ENCODE assay signal across 1 cellular context in the genomic region with DNA sequence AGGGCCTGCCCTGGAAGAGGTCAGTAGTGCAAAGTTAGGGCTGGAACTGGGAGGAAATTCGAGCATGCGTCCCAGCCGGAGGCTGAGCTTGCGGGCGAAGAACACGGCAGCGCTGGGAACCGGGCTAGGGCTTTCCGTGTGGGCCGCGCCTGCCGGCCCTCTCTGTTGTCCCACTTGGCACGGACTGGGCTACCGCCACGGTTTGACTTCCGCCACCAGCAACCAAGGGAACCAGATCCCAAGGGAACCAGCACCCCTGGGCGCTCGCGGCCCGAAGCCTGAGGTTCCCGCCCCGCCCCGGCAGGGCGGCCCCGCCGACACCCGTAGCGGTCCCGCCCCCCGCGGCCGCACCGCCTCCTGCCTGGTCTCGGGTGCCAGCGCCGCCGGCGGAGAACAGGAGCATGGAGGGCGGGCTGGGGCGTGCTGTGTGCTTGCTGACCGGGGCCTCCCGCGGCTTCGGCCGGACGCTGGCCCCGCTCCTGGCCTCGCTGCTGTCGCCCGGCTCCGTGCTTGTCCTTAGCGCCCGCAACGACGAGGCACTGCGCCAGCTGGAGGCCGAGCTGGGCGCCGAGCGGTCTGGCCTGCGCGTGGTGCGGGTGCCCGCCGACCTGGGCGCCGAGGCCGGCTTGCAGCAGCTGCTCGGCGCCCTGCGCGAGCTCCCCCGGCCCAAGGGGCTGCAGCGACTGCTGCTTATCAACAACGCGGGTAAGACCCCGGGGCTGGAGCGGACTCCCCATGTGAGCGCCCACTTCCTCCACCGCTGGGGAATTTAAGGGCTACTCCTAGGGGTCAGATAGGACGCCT.
TF ChIP-seq lines count a peak whose summit lies in the region.

A gene (plus strand): TSS at position 377 of the 804 bp plus-strand sequence. CDS start 25 bp downstream, at position 402.

TF ChIP-seq in A549, 52 proteins besides CTCF, POLR2A, EP300 and RAD21 (continued from another document):
- TF ChIP-seq, protein P1, sequence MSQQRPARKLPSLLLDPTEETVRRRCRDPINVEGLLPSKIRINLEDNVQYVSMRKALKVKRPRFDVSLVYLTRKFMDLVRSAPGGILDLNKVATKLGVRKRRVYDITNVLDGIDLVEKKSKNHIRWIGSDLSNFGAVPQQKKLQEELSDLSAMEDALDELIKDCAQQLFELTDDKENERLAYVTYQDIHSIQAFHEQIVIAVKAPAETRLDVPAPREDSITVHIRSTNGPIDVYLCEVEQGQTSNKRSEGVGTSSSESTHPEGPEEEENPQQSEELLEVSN (IDR thresholded peaks at IDR 0.05; ENCODE audit: borderline replicate concordance, low read depth) = peak; percentile 29; the same call in 1 of the 2 replicates
- TF ChIP-seq HOXB13 (CRISPR knock-in tag; IDR thresholded peaks at IDR 0.05; ENCODE audit: low read depth) (no peak), SREBF2 (IDR thresholded peaks at IDR 0.05) (no peak), HOXA7 (CRISPR knock-in tag; IDR thresholded peaks at IDR 0.05) (no peak), GATA3 (IDR thresholded peaks at IDR 0.05; ENCODE audit: borderline replicate concordance) (no peak)
- TF ChIP-seq, protein P2, sequence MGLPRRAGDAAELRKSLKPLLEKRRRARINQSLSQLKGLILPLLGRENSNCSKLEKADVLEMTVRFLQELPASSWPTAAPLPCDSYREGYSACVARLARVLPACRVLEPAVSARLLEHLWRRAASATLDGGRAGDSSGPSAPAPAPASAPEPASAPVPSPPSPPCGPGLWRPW (IDR thresholded peaks at IDR 0.05) = no peak
